ENCODE assay signal across 1 cellular context in genomic region chr14:65312859-65313258, GRCh38.
TF ChIP-seq lines count a peak whose summit lies in the region.

No MANE protein-coding gene starts in this region.

TF ChIP-seq in GM23338, 12 proteins besides CTCF, POLR2A, EP300 and RAD21 (continued from another document):
- TF ChIP-seq ZNF462 (CRISPR knock-in tag; IDR thresholded peaks at IDR 0.05) (no peak), ZNF114 (CRISPR knock-in tag; IDR thresholded peaks at IDR 0.05) (no peak), ZNF331 (CRISPR knock-in tag; IDR thresholded peaks at IDR 0.05; ENCODE audit: low read depth) (no peak)
TF ChIP-seq in GM23338: peak in this region for 0.
